In the genomic region with DNA sequence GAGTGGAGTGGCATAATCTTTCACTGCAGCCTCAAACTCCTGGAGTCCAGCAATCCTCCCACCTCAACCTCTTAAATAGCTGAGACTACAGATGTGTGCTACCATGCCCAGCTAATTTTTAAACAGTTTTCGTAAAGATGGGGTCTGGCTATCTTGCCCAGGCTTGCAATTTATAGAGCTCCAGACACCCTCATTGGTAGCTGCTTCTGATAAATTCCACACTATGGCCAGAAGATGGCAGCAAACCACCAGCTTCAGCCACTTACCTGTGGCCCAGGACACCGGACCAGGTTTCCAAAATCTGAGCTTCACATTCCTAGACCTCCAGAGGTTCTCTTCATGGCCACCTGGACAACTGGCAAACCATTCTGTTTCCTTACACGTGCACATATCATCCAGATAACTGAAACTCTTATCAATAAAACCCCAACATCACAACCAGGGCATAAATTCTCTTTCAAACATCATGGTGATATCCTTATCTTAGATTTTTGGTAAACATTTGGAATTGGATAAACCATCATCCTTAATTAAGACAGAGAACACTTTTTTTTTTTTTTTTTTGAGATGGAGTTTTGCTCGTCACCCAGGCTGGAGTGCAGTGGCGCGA, we compare ENCODE assay signal across 1 cellular context.
A peak's percentile ranks its signal among the peaks of the same experiment; 100 is the strongest.
TF ChIP-seq lines count a peak whose summit lies in the region.

No MANE protein-coding gene starts in this region.

TF ChIP-seq in H1, 55 proteins besides CTCF, POLR2A, EP300 and RAD21:
- TF ChIP-seq TEAD4 (IDR thresholded peaks at IDR 0.05; ENCODE audit: low read depth, low read length) = peak; percentile 67
- 0 out of 2 replicates have a peak, but pooled peaks have one; percentile 6 for TF ChIP-seq SP4 (IDR thresholded peaks at IDR 0.05; ENCODE audit: low read length)
- no peak for TF ChIP-seq CBX8 (IDR thresholded peaks at IDR 0.05; ENCODE audit: borderline replicate concordance, low read depth, low read length)
- no peak for TF ChIP-seq SP1 (IDR thresholded peaks at IDR 0.05; ENCODE audit: low read depth, low read length)
- TF ChIP-seq HDAC2 (IDR thresholded peaks at IDR 0.05; ENCODE audit: borderline replicate concordance in 1 of 2, low read depth in 2 of 2, low read length in 2 of 2) = peak in 1 of 2 experiments; percentile 70; a peak in 1 of 4 replicates
- TF ChIP-seq CHD2 (IDR thresholded peaks at IDR 0.05; ENCODE audit: low read length) = no peak
- TF ChIP-seq KDM1A (IDR thresholded peaks at IDR 0.05; ENCODE audit: borderline replicate concordance, low read length) = peak; percentile 94
- no peak for TF ChIP-seq MAFK (IDR thresholded peaks at IDR 0.05; ENCODE audit: low read depth, low read length)
